Comparison of ENCODE assay signal across 5 cellular contexts in the genomic region with DNA sequence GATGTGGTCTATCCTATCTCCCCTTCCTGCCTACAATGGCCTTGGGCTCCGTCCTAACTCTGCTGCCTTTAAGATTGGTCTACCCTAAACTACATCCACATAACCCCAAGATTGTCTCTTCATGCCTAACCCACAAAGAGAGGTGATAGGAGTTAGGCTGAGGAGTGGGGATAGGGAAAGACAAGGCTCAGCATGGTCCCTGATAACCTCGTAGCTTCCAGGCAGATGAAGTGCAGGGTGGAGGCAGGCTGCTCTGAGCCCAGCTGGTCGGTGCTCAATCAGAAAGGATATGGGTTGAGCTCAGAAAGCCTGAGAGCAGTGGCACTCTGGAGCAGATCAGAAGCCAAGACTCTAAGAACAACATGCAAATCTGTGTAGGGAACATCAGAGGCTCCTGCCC.
DNase-seq lines count a peak whose midpoint lies in the region; ATAC-seq and TF ChIP-seq lines count a peak whose summit lies in the region.
"Not testable (repeated sequence)": the region's sequence is repeated elsewhere in the genome, so short reads cannot be mapped to it uniquely, and the experiment has no call there.

No MANE protein-coding gene starts in this region.

- not testable (repeated sequence) for H3K79me1 ChIP-seq in mesendoderm (ENCODE audit: low read length)

- not testable (repeated sequence) for H3K27me3 Mint-ChIP-seq in GM23338 (ENCODE audit: insufficient read depth, low read depth, poor library complexity); WTC11 (ENCODE audit: low read depth); endodermal cell (ENCODE audit: insufficient read depth); neural progenitor cell (ENCODE audit: insufficient read depth, low read depth)

- H3K36me3 ChIP-seq in GM23338 (ENCODE audit: insufficient read depth); endodermal cell (ENCODE audit: control insufficient read depth, insufficient read depth, low read length); mesendoderm (ENCODE audit: control insufficient read depth, insufficient read depth, low read length); neural progenitor cell: not testable (repeated sequence)

- not testable (repeated sequence) for H2BK120ac ChIP-seq in mesendoderm (ENCODE audit: low read depth, low read length)

- H4K5ac ChIP-seq in mesendoderm (ENCODE audit: low read length) = not testable (repeated sequence)

- H3K79me2 ChIP-seq in GM23338 (replicated peaks; ENCODE audit: insufficient read depth); mesendoderm (ENCODE audit: control insufficient read depth, insufficient read depth, low read length); neural progenitor cell (ENCODE audit: low read depth): not testable (repeated sequence)

- WGBS in endodermal cell (ENCODE audit: insufficient coverage in 1 of 2, insufficient read length in 1 of 2), 2 experiments = 0 to 28% methylated on average over 1 to 3 of the region's 3 CpGs
- no CpG with 5 or more reads among the region's 3 CpGs for WGBS in mesendoderm (ENCODE audit: extremely low coverage, insufficient coverage, low lambda C conversion rate)

- H3K18ac ChIP-seq in mesendoderm (ENCODE audit: low read length) = not testable (repeated sequence)

- not testable (repeated sequence) for H3K9ac ChIP-seq in endodermal cell (ENCODE audit: extremely low read depth, low read length, poor library complexity, severe bottlenecking); mesendoderm (ENCODE audit: low read length); neural progenitor cell

- not testable (repeated sequence) for H3K4ac ChIP-seq in mesendoderm (ENCODE audit: low read depth, low read length)

- not testable (repeated sequence) for H3K36me3 Mint-ChIP-seq in GM23338 (ENCODE audit: low read depth); WTC11; endodermal cell (ENCODE audit: low read depth); neural progenitor cell

- POLR2A ChIA-PET in WTC11 (lab: Charles Lee) = not testable (repeated sequence)

- DNase-seq in GM23338 (ENCODE audit: low spot score); WTC11 (ENCODE audit: low spot score); neural progenitor cell (ENCODE audit: low spot score): not testable (repeated sequence)
- DNase-seq in endodermal cell = peak; percentile 54
- peak; percentile 78 for DNase-seq in mesendoderm

- H4K8ac ChIP-seq in mesendoderm (ENCODE audit: low read depth, low read length) = not testable (repeated sequence)

- H3F3A ChIP-seq in GM23338 (replicated peaks; ENCODE audit: low read depth); neural progenitor cell (ENCODE audit: low read depth): not testable (repeated sequence)

- CTCF ChIA-PET in WTC11 (lab: Charles Lee) = interaction anchor here (1.6 kb wide), 1 partner anchor 87 kb away, joined by 3 read pairs; the partner anchor contains the start of gene KIF2A

- not testable (repeated sequence) for H3K4me2 ChIP-seq in GM23338; mesendoderm (ENCODE audit: low read length); neural progenitor cell

- not testable (repeated sequence) for H3K27me3 ChIP-seq in GM23338 (ENCODE audit: insufficient read depth); endodermal cell (ENCODE audit: control insufficient read depth, insufficient read depth, low read length, poor library complexity, severe bottlenecking); mesendoderm (ENCODE audit: insufficient read depth, low read length, poor library complexity); neural progenitor cell

- not testable (repeated sequence) for H3K9me3 ChIP-seq in endodermal cell (ENCODE audit: control insufficient read depth, low read length); neural progenitor cell (ENCODE audit: low read depth)

- not testable (repeated sequence) for H2AFZ ChIP-seq in GM23338
- H2AFZ ChIP-seq in neural progenitor cell (replicated peaks) = peak overlapping the region; percentile 34

- H3K4me1 Mint-ChIP-seq in GM23338, WTC11, neural progenitor cell: not testable (repeated sequence)
- H3K4me1 Mint-ChIP-seq in endodermal cell = peaks cover 12% of the 10 kb centered on the region

- not testable (repeated sequence) for H3K4me3 ChIP-seq in GM23338; endodermal cell (ENCODE audit: low read length); mesendoderm (ENCODE audit: low read length); neural progenitor cell

- H3K9me2 ChIP-seq in GM23338 (ENCODE audit: insufficient read depth) = not testable (repeated sequence)

- not testable (repeated sequence) for H3K56ac ChIP-seq in mesendoderm (ENCODE audit: low read length)

- not testable (repeated sequence) for H4K20me1 ChIP-seq in GM23338 (replicated peaks; ENCODE audit: insufficient read depth); neural progenitor cell (ENCODE audit: low read depth)

- TF ChIP-seq CTCF in GM23338 (conservative IDR thresholded peaks at IDR 0.05; ENCODE audit: low read depth in 2 of 2); WTC11 (IDR thresholded peaks at IDR 0.05); endodermal cell (conservative IDR thresholded peaks at IDR 0.05); neural progenitor cell (IDR thresholded peaks at IDR 0.05): not testable (repeated sequence)

- H2AK5ac ChIP-seq in mesendoderm (ENCODE audit: low read length) = not testable (repeated sequence)

- not testable (repeated sequence) for H3K4me1 ChIP-seq in GM23338 (ENCODE audit: insufficient read depth); endodermal cell (ENCODE audit: control insufficient read depth, insufficient read depth, low read length); mesendoderm (ENCODE audit: control insufficient read depth, low read depth, low read length); neural progenitor cell

- not testable (repeated sequence) for H3K23ac ChIP-seq in mesendoderm (ENCODE audit: low read length)

- H2BK5ac ChIP-seq in mesendoderm (ENCODE audit: low read length) = not testable (repeated sequence)

- ATAC-seq in GM23338 = peak; percentile 45; the same call in 2 of the 3 replicates
- ATAC-seq in WTC11 = peak; percentile 58

- H3K27ac Mint-ChIP-seq in GM23338, WTC11, neural progenitor cell: not testable (repeated sequence)
- H3K27ac Mint-ChIP-seq in endodermal cell = peak overlapping the region; percentile 74

- H3K4me3 Mint-ChIP-seq in GM23338, WTC11, endodermal cell, neural progenitor cell: not testable (repeated sequence)

- H3K27ac ChIP-seq in GM23338 (ENCODE audit: low read depth); endodermal cell (ENCODE audit: low read depth, low read length); mesendoderm (ENCODE audit: low read depth, low read length); neural progenitor cell: not testable (repeated sequence)

- not testable (repeated sequence) for H3K9me3 Mint-ChIP-seq in GM23338, WTC11, endodermal cell, neural progenitor cell

- H2BK15ac ChIP-seq in mesendoderm (replicated peaks; ENCODE audit: low read depth) = not testable (repeated sequence)
